26 cellular contexts compared by ENCODE assay signal in the genomic region with DNA sequence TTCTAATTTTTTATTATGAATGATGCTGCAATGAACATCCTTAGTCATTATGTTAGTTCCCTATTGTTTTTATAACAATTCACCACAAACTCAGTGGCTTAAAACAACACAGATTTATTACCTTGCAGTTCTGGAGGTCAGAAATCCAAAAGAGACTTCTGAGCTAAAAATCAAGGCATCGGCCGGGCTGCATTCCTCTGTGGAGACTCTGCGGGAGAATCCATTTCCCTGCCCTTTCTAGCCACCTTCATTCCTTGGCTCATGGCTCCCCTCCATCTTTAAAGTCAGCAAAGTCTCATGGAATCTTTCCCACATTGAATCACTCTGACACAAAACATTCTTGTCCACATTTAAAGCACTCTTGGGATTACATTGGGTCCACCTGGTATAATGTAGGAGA. TPM values are rescaled to one million over a fixed set of nuclear protein-coding genes. Genes with fewer than 3 reads are reported as not detected.
DNase-seq lines count a peak whose midpoint lies in the region; ATAC-seq, FAIRE-seq and TF ChIP-seq lines count a peak whose summit lies in the region.
"Had no signal": no experiment of that assay in that cellular context is flagged by ENCODE, and none has a peak within 500 bp of the region (broad histone marks: within the 10 kb centered on the region; RNA-seq: fewer than 3 reads in every experiment).

No MANE protein-coding gene starts in this region.

- no peak for TF ChIP-seq POLR2A in esophagus muscularis mucosa (IDR thresholded peaks at IDR 0.05; ENCODE audit: low read depth)

- CTCF ChIA-PET in CD4-positive, alpha-beta memory T cell (lab: Charles Lee; ENCODE audit: partially characterized antibody): no interaction called here

- no peak overlapping the region for H3K4me3 ChIP-seq in astrocyte (ENCODE audit: insufficient read depth, low read depth, low read length)
- no peak overlapping the region for H3K4me3 ChIP-seq in esophagus muscularis mucosa
- no peak overlapping the region for H3K4me3 ChIP-seq in skeletal muscle cell (ENCODE audit: low read depth, low read length)
- no peak overlapping the region for H3K4me3 ChIP-seq in CD4-positive, alpha-beta memory T cell (ENCODE audit: low read length in 2 of 2)
- H3K4me3 ChIP-seq: BLaER1 treated with 17β-estradiol and CSF1 and Interleukin-3, amounts not matched to agents 10 nM and 100 nM; GM23248; K562; SJSA1 had no signal

- no peaks in the 10 kb centered on the region for H3K27me3 ChIP-seq in astrocyte (ENCODE audit: insufficient read depth, low read length)
- no peaks in the 10 kb centered on the region for H3K27me3 ChIP-seq in esophagus muscularis mucosa
- no peaks in the 10 kb centered on the region for H3K27me3 ChIP-seq in CD4-positive, alpha-beta memory T cell (ENCODE audit: insufficient read depth, low read length)
- H3K27me3 ChIP-seq: BLaER1 treated with 17β-estradiol and CSF1 and Interleukin-3, amounts not matched to agents 10 nM and 100 nM; SJSA1 had no signal

- TF ChIP-seq EP300 in esophagus muscularis mucosa (IDR thresholded peaks at IDR 0.05): no peak

- no peak for ATAC-seq in SK-N-SH treated with all-trans-retinoic acid at 6 μM for 48 hours
- ATAC-seq: HepG2, K562 had no signal

- no peaks in the 10 kb centered on the region for H3K79me2 ChIP-seq in astrocyte (ENCODE audit: insufficient read depth, low read length)

- H4K20me1 ChIP-seq in astrocyte (ENCODE audit: insufficient read depth, low read length): no peaks in the 10 kb centered on the region

- intact Hi-C loops in esophagus muscularis mucosa (cut with DNase I): no loop called here
- intact Hi-C loops in CD4-positive, alpha-beta memory T cell (cut with micrococcal nuclease): no loop called here

- H3K9me3 Mint-ChIP-seq in astrocyte (ENCODE audit: unreplicated experiment): peaks cover 6% of the 10 kb centered on the region
- H3K9me3 Mint-ChIP-seq in CD4-positive, alpha-beta memory T cell: peaks cover 0 to 6% (median 0%) of the 10 kb centered on the region in 8 donors
- H3K9me3 Mint-ChIP-seq: CD4-positive, alpha-beta T cell had no signal

- H3K9me3 ChIP-seq in astrocyte (ENCODE audit: insufficient read depth, low read depth, low read length) (no peaks in the 10 kb centered on the region), esophagus muscularis mucosa (no peaks in the 10 kb centered on the region)
- no peaks in the 10 kb centered on the region for H3K9me3 ChIP-seq in CD4-positive, alpha-beta memory T cell (ENCODE audit: control insufficient read depth in 1 of 2, low read length in 2 of 2)
- H3K9me3 ChIP-seq: SJSA1 had no signal

- no peak overlapping the region for H3K4me2 ChIP-seq in astrocyte (ENCODE audit: low read length)
- H3K4me2 ChIP-seq: BLaER1 treated with 17β-estradiol and CSF1 and Interleukin-3, amounts not matched to agents 10 nM and 100 nM had no signal

- no peak overlapping the region for H3K4me3 Mint-ChIP-seq in astrocyte (ENCODE audit: unreplicated experiment)
- H3K4me3 Mint-ChIP-seq in CD4-positive, alpha-beta memory T cell: no peak overlapping the region
- H3K4me3 Mint-ChIP-seq: CD4-positive, alpha-beta T cell had no signal

- H3K27ac Mint-ChIP-seq in astrocyte (ENCODE audit: unreplicated experiment): peak overlapping the region; percentile 34
- no peak overlapping the region for H3K27ac Mint-ChIP-seq in CD4-positive, alpha-beta memory T cell
- H3K27ac Mint-ChIP-seq: CD4-positive, alpha-beta T cell had no signal

- no peaks in the 10 kb centered on the region for H3K4me1 ChIP-seq in astrocyte (ENCODE audit: insufficient read depth, low read length)
- no peaks in the 10 kb centered on the region for H3K4me1 ChIP-seq in esophagus muscularis mucosa
- no peaks in the 10 kb centered on the region for H3K4me1 ChIP-seq in CD4-positive, alpha-beta memory T cell (ENCODE audit: insufficient read depth, low read length)
- H3K4me1 ChIP-seq: SJSA1 had no signal

- H3K27ac ChIP-seq in astrocyte (ENCODE audit: low read depth, low read length) (no peak overlapping the region), esophagus muscularis mucosa (replicated peaks in 1 of 4) (no peak overlapping the region)
- no peak overlapping the region for H3K27ac ChIP-seq in CD4-positive, alpha-beta memory T cell (ENCODE audit: low read depth, low read length)
- H3K27ac ChIP-seq: BLaER1 treated with 17β-estradiol and CSF1 and Interleukin-3, amounts not matched to agents 10 nM and 100 nM; GM23248; SJSA1 had no signal

- H3K36me3 ChIP-seq in astrocyte (ENCODE audit: insufficient read depth, low read length) (no peaks in the 10 kb centered on the region), esophagus muscularis mucosa (peaks cover 0 to 6% (median 0%) of the 10 kb centered on the region in 4 donors)
- no peaks in the 10 kb centered on the region for H3K36me3 ChIP-seq in CD4-positive, alpha-beta memory T cell (ENCODE audit: insufficient read depth, low read length)
- H3K36me3 ChIP-seq: SJSA1 had no signal

- H3K27me3 Mint-ChIP-seq in astrocyte (ENCODE audit: low read depth, unreplicated experiment): no peaks in the 10 kb centered on the region
- H3K27me3 Mint-ChIP-seq in CD4-positive, alpha-beta memory T cell: no peaks in the 10 kb centered on the region
- H3K27me3 Mint-ChIP-seq: CD4-positive, alpha-beta T cell had no signal

- POLR2A ChIA-PET in CD4-positive, alpha-beta memory T cell (lab: Charles Lee; ENCODE audit: partially characterized antibody): no interaction called here

- peaks cover 14% of the 10 kb centered on the region for H3K36me3 Mint-ChIP-seq in astrocyte (ENCODE audit: low read depth, unreplicated experiment)
- peaks cover 0 to 13% of the 10 kb centered on the region in 2 donors for H3K36me3 Mint-ChIP-seq in CD4-positive, alpha-beta memory T cell

- no peak overlapping the region for H3K9ac ChIP-seq in astrocyte (ENCODE audit: low read length)
- H3K9ac ChIP-seq: BLaER1 treated with 17β-estradiol and CSF1 and Interleukin-3, amounts not matched to agents 10 nM and 100 nM; GM23248 had no signal

- no peak overlapping the region for H2AFZ ChIP-seq in astrocyte (ENCODE audit: low read depth, low read length)
- H2AFZ ChIP-seq: GM23248 had no signal

- DNase-seq in EH (ENCODE audit: low read depth) (peak; percentile 73), astrocyte (ENCODE audit: low read depth) (peak; percentile 63), esophagus muscularis mucosa (ENCODE audit: extremely low spot score) (peak; percentile 39), skeletal muscle cell (ENCODE audit: low read depth) (peak; percentile 45), hypothalamus (lab: John Stamatoyannopoulos, UW) (no peak)
- no peak for DNase-seq in CD4-positive, alpha-beta memory T cell
- DNase-seq: AML-193; CD4-positive, alpha-beta T cell; COR-L47; DMS53; GM23248; H7; Kasumi-1; NCI-H1105 treated with DMSO at 0.1 percent for 48 hours; NCI-H2029 treated with DMSO at 0.1 percent for 48 hours; NCI-H2227 treated with DMSO at 0.1 percent for 48 hours; NCI-H510A; NCI-H69; Right ventricle myocardium superior; RPMI8226 had no signal

- no peak for TF ChIP-seq CTCF in astrocyte (IDR thresholded peaks at IDR 0.05; ENCODE audit: insufficient read depth, low read depth, low read length)
- TF ChIP-seq CTCF in esophagus muscularis mucosa (IDR thresholded peaks at IDR 0.05): no peak

- H3K4me1 Mint-ChIP-seq in astrocyte (ENCODE audit: low read depth, unreplicated experiment): no peaks in the 10 kb centered on the region
- H3K4me1 Mint-ChIP-seq in CD4-positive, alpha-beta memory T cell: peaks cover 0 to 3% (median 1%) of the 10 kb centered on the region in 4 donors

- no peak for FAIRE-seq in astrocyte (lab: Jason Lieb, UNC)
- FAIRE-seq: G401.6, HepG2, K562 had no signal

- WGBS in esophagus muscularis mucosa: 89% methylated on average over 3 of the region's 3 CpGs

TF ChIP-seq in SK-N-SH treated with all-trans-retinoic acid at 6 μM for 48 hours, 23 proteins besides CTCF, POLR2A, EP300 and RAD21:
- TF ChIP-seq ZNF565 (CRISPR knock-in tag; conservative IDR thresholded peaks at IDR 0.05; ENCODE audit: low read depth) (no peak), OSR1 (CRISPR knock-in tag; IDR thresholded peaks at IDR 0.05) (no peak), ISL1 (CRISPR knock-in tag; IDR thresholded peaks at IDR 0.05) (no peak), TCF4 (CRISPR knock-in tag; IDR thresholded peaks at IDR 0.05; ENCODE audit: borderline replicate concordance) (no peak), ZFP3 (CRISPR knock-in tag; IDR thresholded peaks at IDR 0.05) (no peak), ESRRG (CRISPR knock-in tag; IDR thresholded peaks at IDR 0.05) (no peak), ZNF70 (CRISPR knock-in tag; IDR thresholded peaks at IDR 0.05) (no peak), ZC3H10 (CRISPR knock-in tag; IDR thresholded peaks at IDR 0.05) (no peak), ARNTL (CRISPR knock-in tag; IDR thresholded peaks at IDR 0.05; ENCODE audit: borderline replicate concordance, low read depth) (no peak)
TF ChIP-seq in SK-N-SH treated with all-trans-retinoic acid at 6 μM for 48 hours: peak in this region for 0.

RNA-seq across cellular contexts. Expression of a gene that starts 38.6 kb away (rescaled TPM):
- total RNA-seq in astrocyte: 38.8 and 43.5 TPM in 2 replicates
- total RNA-seq in esophagus muscularis mucosa: 10 to 100 TPM; 34.1 to 93.3 (median 57.4) TPM
- 10 to 100 TPM; 27.9 to 31.4 TPM for total RNA-seq in CD4-positive, alpha-beta memory T cell
- 1 to 10 TPM in 1 of 2 donors, under 1 TPM in 1; 0.30 to 2.8 TPM for polyA plus RNA-seq in CD4-positive, alpha-beta memory T cell

Comparison
In these comparisons a context has a peak if more than half of its experiments do, and no peak if none do; other contexts are left out.
1. DNase-seq: peak in EH (single experiment), astrocyte (single experiment), esophagus muscularis mucosa (single experiment) and skeletal muscle cell (single experiment); none in CD4-positive, alpha-beta memory T cell (0 of 5) and hypothalamus (0 of 51).